ENCODE assay signal across 1 cellular context in the genomic region with DNA sequence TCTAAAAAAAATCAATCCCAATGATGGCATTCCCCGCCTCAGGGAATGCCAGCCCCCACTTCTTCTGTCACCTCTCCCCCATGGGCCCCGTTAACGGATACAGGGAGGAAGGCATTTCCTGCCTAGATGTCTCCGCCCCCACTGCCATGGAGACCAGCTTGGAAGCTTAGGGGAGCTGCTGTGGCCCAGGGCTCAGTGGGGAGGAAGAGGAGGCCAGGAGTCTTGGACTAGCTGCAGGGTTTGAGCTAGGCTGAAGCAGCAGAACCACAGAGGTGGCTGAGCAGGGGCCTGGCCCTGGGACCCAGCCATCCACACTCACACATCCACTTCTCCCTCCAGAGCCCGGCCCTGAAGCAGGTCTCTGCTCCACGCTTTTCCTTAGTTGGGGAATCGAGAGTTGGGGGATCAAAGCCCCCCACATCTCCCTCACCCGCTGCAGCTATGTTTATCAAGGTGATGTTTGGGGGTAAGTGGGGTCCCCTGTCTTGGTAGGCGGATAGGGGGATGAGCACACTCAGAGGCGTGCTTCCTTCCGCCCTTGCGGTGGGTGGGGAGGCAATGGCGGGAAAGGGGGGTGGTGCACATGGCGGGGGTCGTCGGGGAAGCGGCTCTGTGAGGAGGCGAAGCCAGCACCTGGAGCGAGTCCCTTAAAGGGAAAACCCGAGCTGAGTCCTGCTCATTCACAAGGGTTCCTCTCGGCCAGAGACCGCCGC.
TF ChIP-seq lines count a peak whose summit lies in the region.

TSS of gene C22orf15 (plus strand) at position 125 of the 713 bp plus-strand sequence. CDS start at position 442, 317 bp downstream.

TF ChIP-seq in HEK293, 187 proteins besides CTCF, POLR2A, EP300 and RAD21 (continued from another document):
- TF ChIP-seq, protein P1, sequence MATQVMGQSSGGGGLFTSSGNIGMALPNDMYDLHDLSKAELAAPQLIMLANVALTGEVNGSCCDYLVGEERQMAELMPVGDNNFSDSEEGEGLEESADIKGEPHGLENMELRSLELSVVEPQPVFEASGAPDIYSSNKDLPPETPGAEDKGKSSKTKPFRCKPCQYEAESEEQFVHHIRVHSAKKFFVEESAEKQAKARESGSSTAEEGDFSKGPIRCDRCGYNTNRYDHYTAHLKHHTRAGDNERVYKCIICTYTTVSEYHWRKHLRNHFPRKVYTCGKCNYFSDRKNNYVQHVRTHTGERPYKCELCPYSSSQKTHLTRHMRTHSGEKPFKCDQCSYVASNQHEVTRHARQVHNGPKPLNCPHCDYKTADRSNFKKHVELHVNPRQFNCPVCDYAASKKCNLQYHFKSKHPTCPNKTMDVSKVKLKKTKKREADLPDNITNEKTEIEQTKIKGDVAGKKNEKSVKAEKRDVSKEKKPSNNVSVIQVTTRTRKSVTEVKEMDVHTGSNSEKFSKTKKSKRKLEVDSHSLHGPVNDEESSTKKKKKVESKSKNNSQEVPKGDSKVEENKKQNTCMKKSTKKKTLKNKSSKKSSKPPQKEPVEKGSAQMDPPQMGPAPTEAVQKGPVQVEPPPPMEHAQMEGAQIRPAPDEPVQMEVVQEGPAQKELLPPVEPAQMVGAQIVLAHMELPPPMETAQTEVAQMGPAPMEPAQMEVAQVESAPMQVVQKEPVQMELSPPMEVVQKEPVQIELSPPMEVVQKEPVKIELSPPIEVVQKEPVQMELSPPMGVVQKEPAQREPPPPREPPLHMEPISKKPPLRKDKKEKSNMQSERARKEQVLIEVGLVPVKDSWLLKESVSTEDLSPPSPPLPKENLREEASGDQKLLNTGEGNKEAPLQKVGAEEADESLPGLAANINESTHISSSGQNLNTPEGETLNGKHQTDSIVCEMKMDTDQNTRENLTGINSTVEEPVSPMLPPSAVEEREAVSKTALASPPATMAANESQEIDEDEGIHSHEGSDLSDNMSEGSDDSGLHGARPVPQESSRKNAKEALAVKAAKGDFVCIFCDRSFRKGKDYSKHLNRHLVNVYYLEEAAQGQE (tag by site-specific recombination; IDR thresholded peaks at IDR 0.05) = no peak
- TF ChIP-seq SP2 (tag by site-specific recombination; IDR thresholded peaks at IDR 0.05) = peak; percentile 24; the same call in 1 of the 2 replicates
